ENCODE assay signal across 21 cellular contexts in genomic region chr1:57312869-57313268, GRCh38.
DNase-seq lines count a peak whose midpoint lies in the region; ATAC-seq, FAIRE-seq and TF ChIP-seq lines count a peak whose summit lies in the region.
"Had no signal": no experiment of that assay in that cellular context is flagged by ENCODE, and none has a peak within 500 bp of the region (broad histone marks: within the 10 kb centered on the region; RNA-seq: fewer than 3 reads in every experiment).

No MANE protein-coding gene starts in this region.

- no peak overlapping the region for H3K4ac ChIP-seq in H1 (replicated peaks; ENCODE audit: insufficient read length, low read depth, low read length)

- no peak overlapping the region for H2BK12ac ChIP-seq in H1 (ENCODE audit: low read depth, low read length)

- no peaks in the 10 kb centered on the region for H3K79me1 ChIP-seq in H1 (ENCODE audit: low read depth, low read length)

- H3K4me2 ChIP-seq in H1 (ENCODE audit: insufficient read depth in 1 of 2, low read depth in 2 of 2, low read length in 2 of 2): no peak overlapping the region

- H2AK5ac ChIP-seq in H1 (ENCODE audit: low read depth, low read length): no peak overlapping the region

- no peak overlapping the region for H3K56ac ChIP-seq in H1 (replicated peaks; ENCODE audit: insufficient read length, low read depth, low read length)

- no peak for TF ChIP-seq POLR2A in H1 (IDR thresholded peaks at IDR 0.05; ENCODE audit: control extremely low read depth in 1 of 2, low read depth in 2 of 2, low read length in 2 of 2)

- H3K4me3 ChIP-seq in H1 (ENCODE audit: extremely low read depth in 1 of 4, insufficient read depth in 2 of 4, low read depth in 3 of 4, low read length in 4 of 4): no peak overlapping the region
- H3K4me3 ChIP-seq: GM23248 had no signal

- no peak for FAIRE-seq in H1 (lab: Jason Lieb, UNC)
- FAIRE-seq: A204.1, D721Med, GM12892, GM18507, H54, HTR-8/SVneo had no signal

- no peak overlapping the region for H2BK20ac ChIP-seq in H1 (ENCODE audit: low read length)

- no peak overlapping the region for H3K18ac ChIP-seq in H1 (ENCODE audit: extremely low read depth, low read length)

- H3K23me2 ChIP-seq in H1 (ENCODE audit: low read depth, low read length): no peaks in the 10 kb centered on the region

- H3K9ac ChIP-seq in H1 (replicated peaks in 1 of 4; ENCODE audit: extremely low read depth in 1 of 4, low read depth in 3 of 4, low read length in 3 of 4): no peak overlapping the region
- H3K9ac ChIP-seq: GM23248 had no signal

- no peak for ATAC-seq in HG03469 (IDR thresholded peaks at IDR 0.05; ENCODE audit: unreplicated experiment)
- ATAC-seq: HCT116 had no signal

- H3K4me1 ChIP-seq in H1 (replicated peaks in 1 of 4; ENCODE audit: control insufficient read depth in 3 of 4, insufficient read depth in 4 of 4, low read length in 3 of 4): no peaks in the 10 kb centered on the region

- CTCF ChIA-PET in H1 (lab: Charles Lee; ENCODE audit: partially characterized antibody): no interaction called here

- no peaks in the 10 kb centered on the region for H4K20me1 ChIP-seq in H1 (replicated peaks in 1 of 2; ENCODE audit: control insufficient read depth in 1 of 2, insufficient read depth in 2 of 2, low read length in 2 of 2)

- no peak for TF ChIP-seq EP300 in H1 (IDR thresholded peaks at IDR 0.05; ENCODE audit: borderline replicate concordance in 1 of 2, low read depth in 2 of 2, low read length in 2 of 2)

- DNase-seq in cerebellar cortex (ENCODE audit: low spot score): peak; percentile 95
- no peak for DNase-seq in H1 (ENCODE audit: low read depth in 1 of 2, low spot score in 2 of 2)
- peak; percentile 32 for DNase-seq in occipital lobe (lab: John Stamatoyannopoulos, UW)
- no peak for DNase-seq in activated effector memory CD4-positive, alpha-beta T cell treated with Interleukin-2 at 50 U/mL for 16 hours
- no peak for DNase-seq in stimulated activated naive CD4-positive, alpha-beta T cell treated with Interleukin-2 at 50 U/mL for 16 hours (lab: John Stamatoyannopoulos, UW)
- DNase-seq in HuH-7.5 (ENCODE audit: low spot score): no peak
- DNase-seq: ACHN; Caco-2; CD4-positive, alpha-beta T cell; GDM1; GM23248; HFFc6 had no signal

- H4K91ac ChIP-seq in H1 (replicated peaks; ENCODE audit: insufficient read length, low read length): no peak overlapping the region

- no peak overlapping the region for H3K23ac ChIP-seq in H1 (ENCODE audit: insufficient read length)

- H3K36me3 ChIP-seq in H1 (ENCODE audit: control insufficient read depth in 2 of 4, insufficient read depth in 4 of 4, low read length in 3 of 4): no peaks in the 10 kb centered on the region

- H3K14ac ChIP-seq in H1 (ENCODE audit: insufficient read length): no peak overlapping the region

- WGBS in H1 (ENCODE audit: extremely low coverage in 1 of 2, insufficient coverage in 1 of 2, insufficient read length in 1 of 2, insufficient replicate concordance in 2 of 2, low coverage in 1 of 2, low lambda C conversion rate in 2 of 2, missing lambda C conversion rate in 1 of 2), 2 experiments: 93% methylated on average over 7 of the region's 7 CpGs; no CpG with 5 or more reads in 1 of the 2 experiments

- no peaks in the 10 kb centered on the region for H3K27me3 ChIP-seq in H1 (replicated peaks in 1 of 4; ENCODE audit: control insufficient read depth in 3 of 4, extremely low read depth in 1 of 4, insufficient read depth in 3 of 4, low read length in 3 of 4)

- no peak overlapping the region for H2AFZ ChIP-seq in H1 (ENCODE audit: low read length)
- H2AFZ ChIP-seq: GM23248 had no signal

- H3K27ac ChIP-seq in H1 (ENCODE audit: low read depth, low read length): no peak overlapping the region
- H3K27ac ChIP-seq: C4-2B, GM23248 had no signal

- no peak for TF ChIP-seq CTCF in H1 (IDR thresholded peaks at IDR 0.05; ENCODE audit: control extremely low read depth in 1 of 3, insufficient read depth in 1 of 3, low read depth in 1 of 3, low read length in 3 of 3)

- no peaks in the 10 kb centered on the region for H3K79me2 ChIP-seq in H1 (ENCODE audit: control insufficient read depth in 1 of 2, insufficient read depth in 2 of 2, low read length in 2 of 2)

- H4K5ac ChIP-seq in H1 (ENCODE audit: insufficient read length, low read depth, low read length): no peak overlapping the region

- H4K8ac ChIP-seq in H1 (ENCODE audit: extremely low read depth, insufficient read depth, low read length): no peak overlapping the region

- no peak for TF ChIP-seq RAD21 in H1 (IDR thresholded peaks at IDR 0.05 in 1 of 2, conservative IDR thresholded peaks at IDR 0.05 in 1 of 2; ENCODE audit: low read depth in 2 of 2, low read length in 2 of 2)

- H2BK120ac ChIP-seq in H1 (replicated peaks; ENCODE audit: low read depth, low read length): no peak overlapping the region

- H2BK15ac ChIP-seq in H1 (ENCODE audit: low read length): 0 out of 2 replicates have a peak overlapping the region, but pooled peaks have one; percentile 1

- POLR2A ChIA-PET in H1 (lab: Charles Lee; ENCODE audit: partially characterized antibody): no interaction called here

- no peak overlapping the region for H2BK5ac ChIP-seq in H1 (ENCODE audit: low read depth, low read length)

- H3K9me3 ChIP-seq in H1 (ENCODE audit: insufficient read depth in 2 of 2, low read depth in 1 of 2, low read length in 1 of 2): peaks cover 0 to 2% of the 10 kb centered on the region in 2 experiments; a peak in 1 of 4 replicates
- H3K9me3 ChIP-seq: Caco-2 had no signal

TF ChIP-seq in H1, 55 proteins besides CTCF, POLR2A, EP300 and RAD21:
- TF ChIP-seq BACH1 (IDR thresholded peaks at IDR 0.05; ENCODE audit: low read length) (no peak), PHF8 (conservative IDR thresholded peaks at IDR 0.05; ENCODE audit: low read depth, low read length) (no peak), SAP30 (IDR thresholded peaks at IDR 0.05; ENCODE audit: insufficient read depth, insufficient replicate concordance, low read length) (no peak), CTBP2 (IDR thresholded peaks at IDR 0.05; ENCODE audit: borderline replicate concordance, insufficient read depth, insufficient read length, low read length) (no peak)

Comparison
In these comparisons a context has a peak if more than half of its experiments do, and no peak if none do; other contexts are left out.
1. DNase-seq: peak in cerebellar cortex (single experiment) and occipital lobe (single experiment); none in H1 (0 of 2), activated effector memory CD4-positive, alpha-beta T cell treated with Interleukin-2 at 50 U/mL for 16 hours (single experiment), stimulated activated naive CD4-positive, alpha-beta T cell treated with Interleukin-2 at 50 U/mL for 16 hours (single experiment) and HuH-7.5 (single experiment).